ENCODE assay signal across 8 cellular contexts in genomic region chrX:41276661-41277506, GRCh38. TPM values are rescaled to one million over a fixed set of nuclear protein-coding genes. Genes with fewer than 3 reads are reported as not detected.
DNase-seq lines count a peak whose midpoint lies in the region; ATAC-seq, FAIRE-seq and TF ChIP-seq lines count a peak whose summit lies in the region.

No MANE protein-coding gene starts in this region.

- CTCF ChIA-PET in A549 (lab: Yijun Ruan, JAX) (interaction anchor here (0.7 to 4.7 kb wide), 5 partner anchors 10 to 180 kb away, joined by 3 to 35 read pairs (median 6); no protein-coding TSS in a partner anchor), HEK293 (lab: Yijun Ruan, JAX) (interaction anchor here (0.6 to 1.3 kb wide), 4 partner anchors 9 to 192 kb away, joined by 3 to 4 read pairs (median 4); no protein-coding TSS in a partner anchor), GM10248 (lab: Yijun Ruan, JAX) (interaction anchor here (0.8 kb wide), 1 partner anchor 11 kb away, joined by 3 read pairs; no protein-coding TSS in a partner anchor)

- ATAC-seq in A549 (peak in 1 of 2 experiments; percentile 6; a peak in 3 of 6 replicates), left lung (peak; percentile 15)

- H3K27ac ChIP-seq in A549: peak overlapping the region; percentile 93 to 98
- no peak overlapping the region; the same call in 1 of the 2 replicates for H3K27ac ChIP-seq in HEK293 (ENCODE audit: extremely low read depth, low read depth, low read length)
- no peak overlapping the region for H3K27ac ChIP-seq in left lung
- peak overlapping the region in 3 of 4 donors; percentile 38 to 75 (median 47) for H3K27ac ChIP-seq in tibial nerve

- peak overlapping the region; percentile 98 for H3K4me2 ChIP-seq in A549

- no peak for TF ChIP-seq POLR2A in A549 (IDR thresholded peaks at IDR 0.05; ENCODE audit: low read length)
- TF ChIP-seq POLR2A in tibial nerve (IDR thresholded peaks at IDR 0.05): no peak

- no peaks in the 10 kb centered on the region for H3K36me3 Mint-ChIP-seq in activated naive CD4-positive, alpha-beta T cell treated with anti-CD3 and anti-CD28 coated beads, Interleukin-2, amount 50 U/mL, for 24 hours

- TF ChIP-seq RAD21 in A549 (conservative IDR thresholded peaks at IDR 0.05 in 1 of 2, IDR thresholded peaks at IDR 0.05 in 1 of 2): no peak

- no peaks in the 10 kb centered on the region for H3K36me3 ChIP-seq in HEK293 (ENCODE audit: control insufficient read depth in 2 of 2, insufficient read depth in 1 of 2, low read length in 2 of 2)
- no peaks in the 10 kb centered on the region for H3K36me3 ChIP-seq in left lung
- H3K36me3 ChIP-seq in tibial nerve: no peaks in the 10 kb centered on the region

- TF ChIP-seq CTCF in A549 (IDR thresholded peaks at IDR 0.05) (no peak), HEK293 (tag by site-specific recombination; IDR thresholded peaks at IDR 0.05) (no peak), left lung (IDR thresholded peaks at IDR 0.05) (no peak), tibial nerve (IDR thresholded peaks at IDR 0.05) (no peak), GM10248 (IDR thresholded peaks at IDR 0.05; ENCODE audit: control extremely low read depth, extremely low read depth, low read depth, missing control alignments) (no peak)

- H3K27me3 Mint-ChIP-seq in activated naive CD4-positive, alpha-beta T cell treated with anti-CD3 and anti-CD28 coated beads, Interleukin-2, amount 50 U/mL, for 24 hours: no peaks in the 10 kb centered on the region

- 72% methylated on average over 19 of the region's 19 CpGs for WGBS in A549 (ENCODE audit: missing lambda C conversion rate)
- WGBS in tibial nerve, 2 donors: 27 to 28% methylated on average over 14 to 19 of the region's 19 CpGs

- H3K9me3 Mint-ChIP-seq in activated naive CD4-positive, alpha-beta T cell treated with anti-CD3 and anti-CD28 coated beads, Interleukin-2, amount 50 U/mL, for 24 hours: no peaks in the 10 kb centered on the region

- no peak for FAIRE-seq in A549 (lab: Jason Lieb, UNC)
- FAIRE-seq in urothelium cell line (lab: Jason Lieb, UNC): no peak

- H3K4me3 ChIP-seq in A549 (peak overlapping the region; percentile 54), HEK293 (ENCODE audit: low read depth, low read length) (peak overlapping the region; percentile 72; the same call in 1 of the 2 replicates), left lung (peak overlapping the region; percentile 27 to 42), tibial nerve (peak overlapping the region; percentile 37 to 58 (median 51))

- H3K27me3 ChIP-seq in left lung (peaks cover 0 to 16% of the 10 kb centered on the region in 2 donors), tibial nerve (peaks cover 0 to 25% of the 10 kb centered on the region in 2 donors)

- TF ChIP-seq EP300 in A549 (IDR thresholded peaks at IDR 0.05) (no peak), tibial nerve (IDR thresholded peaks at IDR 0.05) (no peak)

- peak overlapping the region; percentile 64 for H3K4me3 Mint-ChIP-seq in activated naive CD4-positive, alpha-beta T cell treated with anti-CD3 and anti-CD28 coated beads, Interleukin-2, amount 50 U/mL, for 24 hours

- peaks cover 13% of the 10 kb centered on the region for H3K4me1 Mint-ChIP-seq in activated naive CD4-positive, alpha-beta T cell treated with anti-CD3 and anti-CD28 coated beads, Interleukin-2, amount 50 U/mL, for 24 hours

- H3K9me3 ChIP-seq in A549 (no peaks in the 10 kb centered on the region), HEK293 (ENCODE audit: control insufficient read depth, insufficient read depth, low read depth, low read length) (no peaks in the 10 kb centered on the region), left lung (no peaks in the 10 kb centered on the region), tibial nerve (no peaks in the 10 kb centered on the region)

- POLR2A ChIA-PET in A549 (lab: Yijun Ruan, JAX): interaction anchor here (0.8 kb wide), 1 partner anchor 54 kb away, joined by 4 read pairs; no protein-coding TSS in a partner anchor
- POLR2A ChIA-PET in HEK293 (lab: Yijun Ruan, JAX): interaction anchor here (1.2 kb wide), 1 partner anchor 57 kb away, joined by 3 read pairs; no protein-coding TSS in a partner anchor
- POLR2A ChIA-PET in GM10248 (lab: Yijun Ruan, JAX): no interaction called here

- DNase-seq in A549 (ENCODE audit: low read depth in 1 of 2, low spot score in 1 of 2): no peak
- no peak for DNase-seq in left lung
- DNase-seq in tibial nerve (ENCODE audit: low spot score in 2 of 2): no peak
- no peak for DNase-seq in NCI-H345 treated with DMSO at 0.1 percent for 48 hours (lab: John Stamatoyannopoulos, UW; ENCODE audit: unreplicated experiment)
- DNase-seq in urothelium cell line (ENCODE audit: low spot score): no peak
- no peak for DNase-seq in GM10248 (ENCODE audit: extremely low spot score)

- no peak overlapping the region for H3K27ac Mint-ChIP-seq in activated naive CD4-positive, alpha-beta T cell treated with anti-CD3 and anti-CD28 coated beads, Interleukin-2, amount 50 U/mL, for 24 hours

- intact Hi-C loops in left lung (cut with DNase I): no loop called here

- peaks cover 7% of the 10 kb centered on the region for H3K4me1 ChIP-seq in A549
- no peaks in the 10 kb centered on the region for H3K4me1 ChIP-seq in HEK293 (ENCODE audit: control insufficient read depth, insufficient read depth, low read length)
- H3K4me1 ChIP-seq in left lung: peaks cover 0 to 6% of the 10 kb centered on the region in 2 donors
- H3K4me1 ChIP-seq in tibial nerve: peaks cover 0 to 6% (median 2%) of the 10 kb centered on the region in 4 donors

TF ChIP-seq in A549, 52 proteins besides CTCF, POLR2A, EP300 and RAD21 (continues in another document):
- TF ChIP-seq JUNB (IDR thresholded peaks at IDR 0.05) (no peak), ZSCAN20 (CRISPR knock-in tag; IDR thresholded peaks at IDR 0.05) (no peak), HES2 (IDR thresholded peaks at IDR 0.05) (no peak), NFE2L2 (conservative IDR thresholded peaks at IDR 0.05; ENCODE audit: low read length) (no peak), RCOR1 (IDR thresholded peaks at IDR 0.05; ENCODE audit: low read depth, low read length) (no peak), HMGXB4 (CRISPR knock-in tag; IDR thresholded peaks at IDR 0.05; ENCODE audit: borderline replicate concordance) (no peak), ZNF302 (CRISPR knock-in tag; IDR thresholded peaks at IDR 0.05) (no peak), RARB (CRISPR knock-in tag; IDR thresholded peaks at IDR 0.05) (no peak), FOSL2 (IDR thresholded peaks at IDR 0.05) (no peak), FOSL2 (CRISPR knock-in tag; IDR thresholded peaks at IDR 0.05) (no peak), ZC3H11A (IDR thresholded peaks at IDR 0.05) (no peak)

TF ChIP-seq in HEK293, 187 proteins besides CTCF, POLR2A, EP300 and RAD21 (continues in another document):
- no peak for TF ChIP-seq REST (tag by site-specific recombination; IDR thresholded peaks at IDR 0.05)
- no peak for TF ChIP-seq BCL6B (tag by site-specific recombination; IDR thresholded peaks at IDR 0.05)
- TF ChIP-seq ZNF621 (tag by site-specific recombination; IDR thresholded peaks at IDR 0.05): no peak
- no peak for TF ChIP-seq ZNF23 (tag by site-specific recombination; IDR thresholded peaks at IDR 0.05; ENCODE audit: borderline replicate concordance)
- no peak for TF ChIP-seq ZNF558 (tag by site-specific recombination; IDR thresholded peaks at IDR 0.05)
- TF ChIP-seq GLIS1 (tag by site-specific recombination; IDR thresholded peaks at IDR 0.05): no peak
- no peak for TF ChIP-seq MZF1 (tag by site-specific recombination; IDR thresholded peaks at IDR 0.05; ENCODE audit: borderline replicate concordance)
- TF ChIP-seq ZNF174 (tag by site-specific recombination; IDR thresholded peaks at IDR 0.05): no peak
- TF ChIP-seq ZNF341 (tag by site-specific recombination; IDR thresholded peaks at IDR 0.05; ENCODE audit: low read depth): peak; percentile 4; the same call in 1 of the 2 replicates
- TF ChIP-seq ZNF670 (tag by site-specific recombination; IDR thresholded peaks at IDR 0.05; ENCODE audit: low read depth): no peak

RNA-seq across cellular contexts. Expression of gene DDX3X, which starts 57.1 kb away (rescaled TPM):
- polyA plus RNA-seq in A549 (2011; rRNA removed) (187 and 216 TPM in 2 replicates), A549 (2017; fragmentation: RNase III; extraction: RNeasy Plus Mini Kit Qiagen cat#74134 plus additional on column Dnase treatment) (341 to 390 TPM (median 371 TPM) in 3 replicates)
- polyA plus RNA-seq in A549 (2012; cell fraction: cytosol; rRNA removed): 32.5 and 46.8 TPM in 2 replicates
- polyA plus RNA-seq in A549 (2012; cell fraction: nucleus; rRNA removed): 36.6 and 60.0 TPM in 2 replicates
- polyA minus RNA-seq in A549 (2011; rRNA and poly(A)+ RNA removed): 205 and 251 TPM in 2 replicates
- total RNA-seq in left lung (100 to 1,000 TPM; 252 to 268 TPM), tibial nerve (100 to 1,000 TPM; 123 to 171 (median 148) TPM)

Comparison
In these comparisons a context has a peak if more than half of its experiments do, and no peak if none do; other contexts are left out.
1. H3K27ac ChIP-seq: peak in A549 (2 of 2) and tibial nerve (3 of 4); none in HEK293 (single experiment) and left lung (0 of 2).
2. Peak in every context shown above with its lines, with median percentiles within 50 percentile points of each other: H3K4me3 ChIP-seq.